In genomic region chr18:37544196-37544595, GRCh38 we compare ENCODE assay signal across 23 cellular contexts. TPM values are rescaled to one million over a fixed set of nuclear protein-coding genes. Genes with fewer than 3 reads are reported as not detected.
"Had no signal": no experiment of that assay in that cellular context is flagged by ENCODE, and none has a peak within 500 bp of the region (broad histone marks: within the 10 kb centered on the region; RNA-seq: fewer than 3 reads in every experiment).

No MANE protein-coding gene starts in this region.

- H3K4me1 ChIP-seq: SJSA1 had no signal

- H3K36me3 ChIP-seq: SJSA1 had no signal

- H3K4me3 ChIP-seq: K562, SJSA1, SK-N-MC had no signal

- DNase-seq: Kasumi-1, MM.1S, NCI-H1092 treated with DMSO at 0.1 percent for 48 hours, NCI-H1436, NCI-H187, NCI-H2029, NCI-H2081 treated with DMSO at 0.1 percent for 48 hours, NCI-H345, NCI-H524, NCI-H526 treated with DMSO at 0.1 percent for 48 hours, NCI-H774, Right ventricle myocardium superior, RPMI8226, SIG-M5 had no signal

- ATAC-seq: K562 had no signal

- H3K27ac ChIP-seq: HL-60, KMS-11, SJSA1, SK-N-MC had no signal

- H3K9me3 ChIP-seq: SJSA1 had no signal

- H3K36me3 Mint-ChIP-seq: IgD-negative memory B cell had no signal

- H3K9ac ChIP-seq: KMS-11 had no signal

- H3K4me3 Mint-ChIP-seq: IgD-negative memory B cell had no signal

- H3K4me2 ChIP-seq: KMS-11 had no signal

- FAIRE-seq: HTR-8/SVneo, K562, RCC 7860 had no signal

- H3K27ac Mint-ChIP-seq: IgD-negative memory B cell had no signal

RNA-seq across cellular contexts. Expression of gene CELF4, which starts 21.4 kb away (rescaled TPM):
- total RNA-seq: M059J, SJSA1 had no signal
